In the genomic region with DNA sequence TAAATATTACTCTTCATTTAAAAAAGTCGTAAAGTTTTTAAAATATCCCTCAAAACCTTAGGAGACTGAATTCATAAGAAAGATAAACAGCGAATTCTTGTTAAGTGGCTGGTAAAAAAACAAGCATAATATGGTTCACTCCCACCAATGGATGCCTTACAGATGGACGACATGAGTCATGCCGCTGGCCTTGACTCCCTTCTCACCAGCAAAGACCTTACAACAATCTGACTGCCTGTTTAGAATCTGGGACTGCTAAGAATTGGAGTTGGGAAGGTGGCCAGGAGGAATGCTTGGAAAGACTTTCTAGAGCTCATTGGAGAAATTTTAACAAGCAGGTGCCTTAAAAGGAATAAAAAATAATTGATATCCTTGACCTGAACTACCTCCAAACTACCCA, we compare ENCODE assay signal across 15 cellular contexts.
"Had no signal": no experiment of that assay in that cellular context is flagged by ENCODE, and none has a peak within 500 bp of the region (broad histone marks: within the 10 kb centered on the region; RNA-seq: fewer than 3 reads in every experiment).

No MANE protein-coding gene starts in this region.

- H3K27ac ChIP-seq: coronary artery, epithelial cell of prostate, thoracic aorta, vagina had no signal

- H3K36me3 ChIP-seq: thoracic aorta, vagina had no signal

- H3K4me1 Mint-ChIP-seq: activated naive CD8-positive, alpha-beta T cell treated with anti-CD3 and anti-CD28 coated beads, Interleukin-2, amount 50 U/mL, for 24 hours; naive thymus-derived CD4-positive, alpha-beta T cell had no signal

- H3K27me3 Mint-ChIP-seq: activated naive CD8-positive, alpha-beta T cell treated with anti-CD3 and anti-CD28 coated beads, Interleukin-2, amount 50 U/mL, for 24 hours; naive thymus-derived CD4-positive, alpha-beta T cell had no signal

- H3K4me3 Mint-ChIP-seq: activated naive CD8-positive, alpha-beta T cell treated with anti-CD3 and anti-CD28 coated beads, Interleukin-2, amount 50 U/mL, for 24 hours; activated T-helper 1 cell treated with anti-CD3 and anti-CD28 coated beads, Interleukin-12 subunit alpha, Interleukin-12 subunit beta, Interleukin-2, Interleukin-4 antibody, amounts not matched to agents 30 ng/mL and 10 ng/mL and 1 ng/mL, durations not matched to agents 14 hours and 24 hours and 36 hours; naive thymus-derived CD4-positive, alpha-beta T cell had no signal

- ATAC-seq: activated naive CD8-positive, alpha-beta T cell treated with anti-CD3 and anti-CD28 coated beads, Interleukin-2, amount 50 U/mL, for 24 hours; naive thymus-derived CD4-positive, alpha-beta T cell; right cardiac atrium had no signal

- H3K4me3 ChIP-seq: coronary artery, lung, thoracic aorta, vagina had no signal

- H3K27me3 ChIP-seq: vagina had no signal

- H3K9me3 ChIP-seq: thoracic aorta, vagina had no signal

- H3K27ac Mint-ChIP-seq: activated naive CD8-positive, alpha-beta T cell treated with anti-CD3 and anti-CD28 coated beads, Interleukin-2, amount 50 U/mL, for 24 hours; activated T-helper 1 cell treated with anti-CD3 and anti-CD28 coated beads, Interleukin-12 subunit alpha, Interleukin-12 subunit beta, Interleukin-2, Interleukin-4 antibody, amounts not matched to agents 30 ng/mL and 10 ng/mL and 1 ng/mL, durations not matched to agents 14 hours and 24 hours and 36 hours; naive thymus-derived CD4-positive, alpha-beta T cell had no signal

- H3K36me3 Mint-ChIP-seq: naive thymus-derived CD4-positive, alpha-beta T cell had no signal

- DNase-seq: activated CD4-positive, alpha-beta T cell treated with anti-CD3 and anti-CD28 coated beads for 4 hours; activated naive CD4-positive, alpha-beta T cell treated with Interleukin-2 at 50 U/mL for 16 hours; activated naive CD8-positive, alpha-beta T cell treated with anti-CD3 and anti-CD28 coated beads, Interleukin-2, amount 50 U/mL, for 24 hours; effector CD4-positive, alpha-beta T cell; left cardiac atrium; naive thymus-derived CD4-positive, alpha-beta T cell; right cardiac atrium; stimulated activated naive CD4-positive, alpha-beta T cell treated with Interleukin-2 at 50 U/mL for 16 hours; T-helper 1 cell had no signal

- H3K9me3 Mint-ChIP-seq: activated naive CD8-positive, alpha-beta T cell treated with anti-CD3 and anti-CD28 coated beads, Interleukin-2, amount 50 U/mL, for 24 hours; activated T-helper 1 cell treated with anti-CD3 and anti-CD28 coated beads, Interleukin-12 subunit alpha, Interleukin-12 subunit beta, Interleukin-2, Interleukin-4 antibody, amounts not matched to agents 30 ng/mL and 10 ng/mL and 1 ng/mL, durations not matched to agents 14 hours and 24 hours and 36 hours had no signal
